2 cellular contexts compared by ENCODE assay signal in genomic region chr6:21186479-21187055, GRCh38.
TF ChIP-seq lines count a peak whose summit lies in the region.

No MANE protein-coding gene starts in this region.

TF ChIP-seq in K562, 482 proteins besides CTCF, POLR2A, EP300 and RAD21 (continued from another document):
- TF ChIP-seq MTF1 (CRISPR knock-in tag; IDR thresholded peaks at IDR 0.05; ENCODE audit: borderline replicate concordance): no peak
- TF ChIP-seq TCF3 (CRISPR knock-in tag; IDR thresholded peaks at IDR 0.05): no peak
- no peak for TF ChIP-seq CSDE1 (IDR thresholded peaks at IDR 0.05)
- no peak for TF ChIP-seq TRIM28 (IDR thresholded peaks at IDR 0.05)
- TF ChIP-seq EGR1 (conservative IDR thresholded peaks at IDR 0.05): no peak
TF ChIP-seq in K562: peak in this region for 0.

TF ChIP-seq in neural cell, 6 proteins besides CTCF, POLR2A, EP300 and RAD21 (continued from another document):
- TF ChIP-seq EZH2 (IDR thresholded peaks at IDR 0.05; ENCODE audit: borderline replicate concordance, insufficient read depth, low read length, poor library complexity, severe bottlenecking): no peak
- TF ChIP-seq POLR2AphosphoS5 (IDR thresholded peaks at IDR 0.05): no peak
